Comparison of ENCODE assay signal across 1 cellular context in genomic region chr1:231159963-231160761, GRCh38.
TF ChIP-seq lines count a peak whose summit lies in the region.

No MANE protein-coding gene starts in this region.

TF ChIP-seq in K562, 482 proteins besides CTCF, POLR2A, EP300 and RAD21 (continued from another document and continues in another):
- TF ChIP-seq ZNF592 (IDR thresholded peaks at IDR 0.05) (0 out of 2 replicates have a peak, but pooled peaks have one; percentile 68), SOX6 (IDR thresholded peaks at IDR 0.05) (peak; percentile 100), ZNF277 (CRISPR knock-in tag; IDR thresholded peaks at IDR 0.05; ENCODE audit: borderline replicate concordance) (no peak), ZNF165 (CRISPR knock-in tag; IDR thresholded peaks at IDR 0.05; ENCODE audit: borderline replicate concordance) (no peak), ZNF12 (CRISPR knock-in tag; IDR thresholded peaks at IDR 0.05) (no peak), SAFB2 (IDR thresholded peaks at IDR 0.05; ENCODE audit: borderline replicate concordance, low read depth, low read length, severe bottlenecking) (no peak), HOXB6 (CRISPR knock-in tag; IDR thresholded peaks at IDR 0.05; ENCODE audit: borderline replicate concordance) (no peak), ETV1 (tag; conservative IDR thresholded peaks at IDR 0.05; ENCODE audit: low read depth) (peak; percentile 80), HMG20A (CRISPR knock-in tag; conservative IDR thresholded peaks at IDR 0.05) (no peak), SMAD3 (CRISPR knock-in tag; conservative IDR thresholded peaks at IDR 0.05) (peak; percentile 94), CHCHD3 (CRISPR knock-in tag; IDR thresholded peaks at IDR 0.05) (no peak), HCFC1 (IDR thresholded peaks at IDR 0.05; ENCODE audit: low read depth, low read length) (peak; percentile 43; the same call in 1 of the 2 replicates), YY1 (IDR thresholded peaks at IDR 0.05; ENCODE audit: borderline replicate concordance in 1 of 3, control insufficient read depth in 1 of 3, extremely low read depth in 1 of 3, insufficient read depth in 3 of 3, insufficient read length in 1 of 3, insufficient replicate concordance in 2 of 3, low read depth in 1 of 3, low read length in 2 of 3) (no peak), SLC30A9 (CRISPR knock-in tag; IDR thresholded peaks at IDR 0.05) (no peak), SRSF7 (optimal IDR thresholded peaks at IDR 0.05; ENCODE audit: low read depth, low read length) (no peak), NFE2L1 (tag; IDR thresholded peaks at IDR 0.05; ENCODE audit: borderline replicate concordance, low read depth) (no peak), ZNF3 (CRISPR knock-in tag; IDR thresholded peaks at IDR 0.05) (no peak), ATF7 (IDR thresholded peaks at IDR 0.05) (peak; percentile 94), ZNF184 (CRISPR knock-in tag; IDR thresholded peaks at IDR 0.05) (no peak), ZNF551 (CRISPR knock-in tag; IDR thresholded peaks at IDR 0.05) (no peak), HES1 (IDR thresholded peaks at IDR 0.05; ENCODE audit: low read depth) (peak; percentile 96), ZNF407 (IDR thresholded peaks at IDR 0.05; ENCODE audit: low read depth) (no peak), SIN3A (IDR thresholded peaks at IDR 0.05; ENCODE audit: borderline replicate concordance in 2 of 2, control insufficient read depth in 1 of 2, low read depth in 2 of 2, low read length in 2 of 2) (no peak), ZNF133 (CRISPR knock-in tag; IDR thresholded peaks at IDR 0.05) (no peak), ZNF699 (CRISPR knock-in tag; IDR thresholded peaks at IDR 0.05; ENCODE audit: insufficient replicate concordance) (no peak), IFI16 (CRISPR knock-in tag; IDR thresholded peaks at IDR 0.05) (no peak), ZBTB5 (IDR thresholded peaks at IDR 0.05) (no peak; the same call in 1 of the 2 replicates), GABPB2 (CRISPR knock-in tag; conservative IDR thresholded peaks at IDR 0.05) (no peak), RBM25 (IDR thresholded peaks at IDR 0.05; ENCODE audit: low read depth, low read length, severe bottlenecking) (no peak), COPS2 (conservative IDR thresholded peaks at IDR 0.05) (no peak), CHAMP1 (IDR thresholded peaks at IDR 0.05) (peak; percentile 98), BRF1 (IDR thresholded peaks at IDR 0.05; ENCODE audit: borderline replicate concordance, extremely low read depth, insufficient read length) (no peak), FOXK2 (conservative IDR thresholded peaks at IDR 0.05 in 1 of 2, IDR thresholded peaks at IDR 0.05 in 1 of 2; ENCODE audit: low read depth in 2 of 2) (peak; percentile 70 to 74), NR2C2 (CRISPR knock-in tag; IDR thresholded peaks at IDR 0.05) (no peak), NR2C2 (tag; IDR thresholded peaks at IDR 0.05) (peak; percentile 85), ZNF644 (tag; IDR thresholded peaks at IDR 0.05; ENCODE audit: low read depth) (peak; percentile 95), HMBOX1 (IDR thresholded peaks at IDR 0.05) (peak; percentile 96), EGR1 (conservative IDR thresholded peaks at IDR 0.05) (no peak), ZNF668 (CRISPR knock-in tag; IDR thresholded peaks at IDR 0.05) (no peak), TEAD4 (IDR thresholded peaks at IDR 0.05; ENCODE audit: low read length) (peak; percentile 100), TEAD4 (CRISPR knock-in tag; IDR thresholded peaks at IDR 0.05; ENCODE audit: borderline replicate concordance) (no peak), SMAD2 (IDR thresholded peaks at IDR 0.05; ENCODE audit: low read depth, low read length) (no peak), GTF2F1 (IDR thresholded peaks at IDR 0.05; ENCODE audit: low read depth, low read length) (no peak), KLF16 (IDR thresholded peaks at IDR 0.05) (peak; percentile 99)
